8 cellular contexts compared by ENCODE assay signal in the genomic region with DNA sequence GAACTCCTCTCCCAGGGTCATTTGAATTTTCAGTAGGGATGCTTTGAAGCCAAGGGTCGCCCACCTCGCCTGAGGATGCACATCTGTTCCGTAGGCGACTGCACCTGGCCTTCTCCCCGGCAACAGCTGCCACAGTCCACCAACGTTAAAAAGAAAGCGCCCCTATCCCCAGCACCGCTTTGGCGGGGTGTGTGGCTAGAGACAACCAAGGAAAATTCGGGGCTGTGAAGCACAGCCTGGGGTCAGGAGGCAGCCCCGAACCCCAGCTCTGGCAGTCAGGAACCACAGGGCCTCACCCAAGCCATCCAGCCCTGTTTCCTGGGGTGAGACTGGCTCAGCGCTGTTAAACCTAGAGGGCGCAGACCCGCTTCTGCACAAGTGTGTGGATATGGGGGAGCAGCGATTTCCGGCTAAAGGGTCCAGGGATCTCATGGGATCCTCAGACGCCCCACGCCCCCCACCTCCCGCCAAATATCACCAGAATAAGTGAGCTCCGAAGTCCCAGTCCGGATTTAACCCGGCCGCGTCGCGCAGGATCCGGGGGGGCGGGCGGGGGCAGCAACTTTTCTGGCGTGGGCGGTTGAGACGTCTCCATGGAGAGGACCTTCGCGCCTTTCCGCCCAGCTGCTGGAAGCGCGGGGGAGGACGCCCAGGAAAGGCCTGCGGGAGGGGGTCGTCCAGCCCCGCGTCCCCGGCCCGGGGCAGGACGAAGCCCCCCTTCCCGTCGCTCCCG. TPM values are rescaled to one million over a fixed set of nuclear protein-coding genes. Genes with fewer than 3 reads are reported as not detected.
DNase-seq lines count a peak whose midpoint lies in the region; ATAC-seq and TF ChIP-seq lines count a peak whose summit lies in the region.

No MANE protein-coding gene starts in this region.

- H3K36me3 Mint-ChIP-seq in brain, result peaks cover 3% of the 10 kb centered on the region

- H3K9me3 Mint-ChIP-seq in brain, result peaks cover 0 to 5% (median 0%) of the 10 kb centered on the region in 5 experiments

- peak; percentile 59 for DNase-seq in AG08395 (ENCODE audit: low spot score)
- peak; percentile 45 for DNase-seq in RPMI7951 (ENCODE audit: low read depth)
- peak; percentile 58 for DNase-seq in islet precursor cell
- DNase-seq in stimulated activated CD4-positive, alpha-beta T cell treated with anti-CD3 and anti-CD28 coated beads, Interleukin-4, amount 100 ng/mL, for 24 hours, result peak; percentile 19
- DNase-seq in KG1 (lab: John Stamatoyannopoulos, UW), result no peak

- H3K27ac Mint-ChIP-seq in brain, result peak overlapping the region in 2 of 5 experiments; percentile 62 to 86

- peaks cover 21% of the 10 kb centered on the region for H3K27me3 Mint-ChIP-seq in brain

- peak overlapping the region; percentile 49 to 83 (median 77) for H3K4me3 Mint-ChIP-seq in brain

- ATAC-seq in GM18861 (IDR thresholded peaks at IDR 0.05; ENCODE audit: unreplicated experiment) (peak; percentile 28), HG03097 (IDR thresholded peaks at IDR 0.05; ENCODE audit: low FRiP score, unreplicated experiment) (peak; percentile 30)

- TF ChIP-seq CTCF in brain (conservative IDR thresholded peaks at IDR 0.05), result no peak

- peaks cover 5% of the 10 kb centered on the region for H3K4me1 Mint-ChIP-seq in brain

RNA-seq across cellular contexts. Expression of a gene that starts 0.8 kb away (rescaled TPM):
- 11.4 and 15.8 TPM in 2 replicates for total RNA-seq in RPMI7951 (2014; rRNA removed; shearing (Covaris generic))
- 0.85 TPM for polyA plus RNA-seq in brain (ENCODE audit: insufficient read depth, low read depth, low replicate concordance)

RNA-seq across cellular contexts. Expression of a gene that starts 53.8 kb away (rescaled TPM):
- total RNA-seq in RPMI7951 (2014; rRNA removed; shearing (Covaris generic)), result 4.1 and 6.4 TPM in 2 replicates
- polyA plus RNA-seq in brain (ENCODE audit: insufficient read depth, low read depth, low replicate concordance), result 31.8 TPM
